23 cellular contexts compared by ENCODE assay signal in genomic region chrY:16831766-16832165, GRCh38.
"Had no signal": no experiment of that assay in that cellular context is flagged by ENCODE, and none has a peak within 500 bp of the region (broad histone marks: within the 10 kb centered on the region; RNA-seq: fewer than 3 reads in every experiment).

No MANE protein-coding gene starts in this region.

- H3K4me3 ChIP-seq: coronary artery, lower lobe of right lung, mucosa of descending colon, pancreas, right lobe of liver, suprapubic skin, transverse colon, upper lobe of right lung, uterus had no signal

- H3K36me3 ChIP-seq: lower lobe of right lung, neutrophil, pancreas, right lobe of liver, suprapubic skin, transverse colon, upper lobe of right lung, uterus had no signal

- ATAC-seq: effector memory CD8-positive, alpha-beta T cell; left ventricle myocardium superior; lower lobe of right lung; mucosa of descending colon; natural killer cell treated with Interleukin-12 subunit alpha and Interleukin-12 subunit beta and Interleukin-15 and Interleukin-18, amount 100 ng/mL, for 72 hours; pancreas; right lobe of liver; stimulated activated naive B cell treated with anti-CD40 and anti-IgM and Interleukin-4, amounts not matched to agents 10 μg/mL and 1 μg/mL and 100 μg/mL, for 72 hours; stimulated activated naive CD8-positive, alpha-beta T cell treated with anti-CD3 and anti-CD28 coated beads, Interleukin-15, amount 100 ng/mL, for 72 hours; upper lobe of right lung had no signal

- FAIRE-seq: endometrium, frontal cortex, islet of Langerhans, pancreas, small intestine had no signal

- H3K4me1 ChIP-seq: lower lobe of right lung, pancreas, right lobe of liver, suprapubic skin, transverse colon, upper lobe of right lung, uterus had no signal

- H3K9me3 ChIP-seq: lower lobe of right lung, mucosa of descending colon, neutrophil, pancreas, right lobe of liver, suprapubic skin, transverse colon, upper lobe of right lung, uterus had no signal

- H3K27me3 ChIP-seq: neutrophil, pancreas, right lobe of liver, suprapubic skin, transverse colon, upper lobe of right lung, uterus had no signal

- DNase-seq: effector memory CD8-positive, alpha-beta T cell; head of caudate nucleus; left ventricle myocardium superior; lower lobe of right lung; mucosa of descending colon; naive B cell; right lobe of liver; small intestine; stimulated activated CD4-positive, alpha-beta T cell treated with anti-CD3 and anti-CD28 coated beads, Interleukin-15, amount 100 ng/mL, for 24 hours; stimulated activated CD4-positive, alpha-beta T cell treated with anti-CD3 and anti-CD28 coated beads, Interleukin-2, amount 100 ng/mL, for 48 hours; stimulated activated naive B cell treated with anti-CD40 and anti-IgM and Interleukin-4, amounts not matched to agents 10 μg/mL and 1 μg/mL and 100 μg/mL, for 72 hours; stimulated activated naive CD8-positive, alpha-beta T cell treated with anti-CD3 and anti-CD28 coated beads, Interleukin-15, amount 100 ng/mL, for 72 hours; transverse colon; upper lobe of right lung; uterus had no signal

- H3K27ac ChIP-seq: coronary artery, lower lobe of right lung, neutrophil, pancreas, right lobe of liver, suprapubic skin, transverse colon, upper lobe of right lung, uterus had no signal
